In genomic region chr14:69719501-69719951, GRCh38 we compare ENCODE assay signal across 10 cellular contexts. TPM values are rescaled to one million over a fixed set of nuclear protein-coding genes. Genes with fewer than 3 reads are reported as not detected.
A peak's percentile ranks its signal among the peaks of the same experiment; 100 is the strongest.
DNase-seq lines count a peak whose midpoint lies in the region; ATAC-seq, FAIRE-seq and TF ChIP-seq lines count a peak whose summit lies in the region.
"Had no signal": no experiment of that assay in that cellular context is flagged by ENCODE, and none has a peak within 500 bp of the region (broad histone marks: within the 10 kb centered on the region; RNA-seq: fewer than 3 reads in every experiment).

No MANE protein-coding gene starts in this region.

- H3K36me3 ChIP-seq in SJCRH30 (no peaks in the 10 kb centered on the region), fibroblast of lung (ENCODE audit: control insufficient read depth, insufficient read depth, low read length) (no peaks in the 10 kb centered on the region)

- H3K4me3 ChIP-seq in SJCRH30 (no peak overlapping the region), fibroblast of lung (replicated peaks in 1 of 4; ENCODE audit: control extremely low read depth in 1 of 4, insufficient read depth in 1 of 4, low read depth in 3 of 4, low read length in 4 of 4) (no peak overlapping the region)

- DNase-seq in DMS79 treated with DMSO at 0.1 percent for 48 hours (lab: John Stamatoyannopoulos, UW), result peak; percentile 77
- peak; percentile 60 to 71 for DNase-seq in SJCRH30
- DNase-seq in fibroblast of lung (ENCODE audit: low read depth in 2 of 2), result peak; percentile 78 to 96
- DNase-seq in omental fat pad (ENCODE audit: low spot score), result no peak
- DNase-seq in activated gamma-delta T cell (lab: John Stamatoyannopoulos, UW), result no peak
- no peak for DNase-seq in NCI-H510A treated with DMSO at 0.1 percent for 48 hours (lab: John Stamatoyannopoulos, UW)
- no peak for DNase-seq in urothelium cell line (ENCODE audit: low spot score)
- DNase-seq: SHP77 treated with DMSO at 0.1 percent for 48 hours had no signal

- no peak for FAIRE-seq in urothelium cell line (lab: Jason Lieb, UNC)

- no peaks in the 10 kb centered on the region for H4K20me1 ChIP-seq in fibroblast of lung (ENCODE audit: control insufficient read depth, extremely low read depth, insufficient read depth, low read length)

- H3K4me1 ChIP-seq in SJCRH30 (peaks cover 11% of the 10 kb centered on the region), fibroblast of lung (ENCODE audit: control insufficient read depth, extremely low read depth, insufficient read depth, low read length) (peaks cover 17% of the 10 kb centered on the region)

- no peak overlapping the region for H3K9ac ChIP-seq in fibroblast of lung (ENCODE audit: insufficient read depth, low read length)

- no peaks in the 10 kb centered on the region for H3K9me3 ChIP-seq in SJCRH30 (replicated peaks)
- no peaks in the 10 kb centered on the region for H3K9me3 ChIP-seq in fibroblast of lung (ENCODE audit: control insufficient read depth, insufficient read depth, low read depth, low read length)

- H3K27me3 ChIP-seq in SJCRH30 (no peaks in the 10 kb centered on the region), fibroblast of lung (ENCODE audit: control insufficient read depth, insufficient read depth, low read length) (no peaks in the 10 kb centered on the region)

- H2AFZ ChIP-seq in fibroblast of lung (ENCODE audit: low read length), result peak overlapping the region; percentile 10

- H3K4me2 ChIP-seq in fibroblast of lung (ENCODE audit: extremely low read depth, insufficient read depth, low read length), result peak overlapping the region; percentile 15

- 0 out of 2 replicates have a peak overlapping the region, but pooled peaks have one; percentile 7 for H3K27ac ChIP-seq in SJCRH30
- no peak overlapping the region for H3K27ac ChIP-seq in fibroblast of lung (ENCODE audit: insufficient read depth, low read length)
- H3K27ac ChIP-seq: HL-60 had no signal

- TF ChIP-seq CTCF in fibroblast of lung (conservative IDR thresholded peaks at IDR 0.05 in 1 of 2, IDR thresholded peaks at IDR 0.05 in 1 of 2; ENCODE audit: low read depth in 1 of 2, low read length in 2 of 2) (no peak), omental fat pad (IDR thresholded peaks at IDR 0.05) (no peak)

- H3K79me2 ChIP-seq in fibroblast of lung (ENCODE audit: control insufficient read depth, insufficient read depth, low read length), result no peaks in the 10 kb centered on the region

- ATAC-seq in omental fat pad (ENCODE audit: low FRiP score) (peak; percentile 80), HG02885 (IDR thresholded peaks at IDR 0.05; ENCODE audit: poor library complexity, unreplicated experiment) (no peak)

RNA-seq across cellular contexts. Expression of gene SRSF5, which starts 47.4 kb away (rescaled TPM):
- 144 and 173 TPM in 2 replicates for total RNA-seq in SJCRH30 (2014; rRNA removed; shearing (Covaris generic))
- 125 and 141 TPM in 2 replicates for total RNA-seq in fibroblast of lung
- polyA plus RNA-seq in fibroblast of lung, result 283 and 299 TPM in 2 replicates
- polyA plus RNA-seq in fibroblast of lung (2012), result 199 and 210 TPM in 2 replicates
- 48.3 and 63.9 TPM in 2 replicates for polyA minus RNA-seq in fibroblast of lung (ENCODE audit: low replicate concordance)
- 100 to 1,000 TPM; 198 to 421 (median 367) TPM for total RNA-seq in omental fat pad

Comparison
In these comparisons a context has a peak if more than half of its experiments do, and no peak if none do; other contexts are left out.
1. DNase-seq: peak in DMS79 treated with DMSO at 0.1 percent for 48 hours (single experiment), SJCRH30 (2 of 2) and fibroblast of lung (2 of 2); none in omental fat pad (single experiment), activated gamma-delta T cell (single experiment), NCI-H510A treated with DMSO at 0.1 percent for 48 hours (single experiment) and urothelium cell line (single experiment).